10 cellular contexts compared by ENCODE assay signal in genomic region chr2:137467246-137467862, GRCh38.
A peak's percentile ranks its signal among the peaks of the same experiment; 100 is the strongest.
DNase-seq lines count a peak whose midpoint lies in the region; ATAC-seq and TF ChIP-seq lines count a peak whose summit lies in the region.
"Had no signal": no experiment of that assay in that cellular context is flagged by ENCODE, and none has a peak within 500 bp of the region (broad histone marks: within the 10 kb centered on the region; RNA-seq: fewer than 3 reads in every experiment).

No MANE protein-coding gene starts in this region.

- H3K9me3 ChIP-seq in PC-9 (ENCODE audit: insufficient read depth, low read depth) (no peaks in the 10 kb centered on the region), prostate gland (no peaks in the 10 kb centered on the region)
- no peaks in the 10 kb centered on the region for H3K9me3 ChIP-seq in CD8-positive, alpha-beta T cell (ENCODE audit: low read length)
- H3K9me3 ChIP-seq: BLaER1 had no signal

- H3K79me2 ChIP-seq in PC-9 (ENCODE audit: low read depth) = no peaks in the 10 kb centered on the region

- no peaks in the 10 kb centered on the region for H3F3A ChIP-seq in PC-9 (ENCODE audit: insufficient read depth, low read depth)

- peak; percentile 21 to 60 for DNase-seq in NCI-H526 (lab: John Stamatoyannopoulos, UW)
- no peak for DNase-seq in NCI-H526 treated with DMSO at 0.1 percent for 48 hours (lab: John Stamatoyannopoulos, UW)
- DNase-seq in HK-2 (ENCODE audit: unreplicated experiment) = peak; percentile 40
- DNase-seq in PC-9 = peak in 1 of 2 experiments; percentile 6
- peak; percentile 25 for DNase-seq in fibroblast of mammary gland (ENCODE audit: low read depth)
- peak; percentile 9 for DNase-seq in prostate gland (ENCODE audit: low spot score)
- no peak for DNase-seq in CD8-positive, alpha-beta T cell
- DNase-seq: activated naive CD8-positive, alpha-beta T cell treated with anti-CD3 and anti-CD28 coated beads, Interleukin-2, amount 10 ng/mL, durations not matched to agents 7 days and 5 days had no signal

- no peaks in the 10 kb centered on the region for H4K20me1 ChIP-seq in PC-9 (ENCODE audit: insufficient read depth)
- H4K20me1 ChIP-seq: BLaER1 had no signal

- H3K36me3 Mint-ChIP-seq in CD8-positive, alpha-beta T cell = no peaks in the 10 kb centered on the region
- H3K36me3 Mint-ChIP-seq: activated naive CD8-positive, alpha-beta T cell treated with anti-CD3 and anti-CD28 coated beads, Interleukin-2, amount 10 ng/mL, durations not matched to agents 7 days and 5 days had no signal

- no TSS peak for BruUV-seq in PC-9 (replicated peaks; lab: Mats Ljungman, UMichigan)

- no peaks in the 10 kb centered on the region for H3K9me3 Mint-ChIP-seq in CD8-positive, alpha-beta T cell
- H3K9me3 Mint-ChIP-seq: activated naive CD8-positive, alpha-beta T cell treated with anti-CD3 and anti-CD28 coated beads, Interleukin-2, amount 10 ng/mL, durations not matched to agents 7 days and 5 days had no signal

- H3K4me3 Mint-ChIP-seq in CD8-positive, alpha-beta T cell = no peak overlapping the region
- H3K4me3 Mint-ChIP-seq: activated naive CD8-positive, alpha-beta T cell treated with anti-CD3 and anti-CD28 coated beads, Interleukin-2, amount 10 ng/mL, durations not matched to agents 7 days and 5 days had no signal

- intact Hi-C loops in PC-9 (cut with micrococcal nuclease; ENCODE audit: unreplicated experiment) (loop anchor here (2.0 kb wide), 1 partner anchor 371 kb away; no protein-coding TSS in a partner anchor), prostate gland (cut with DNase I) (loop anchor here (10.0 kb wide), 2 partner anchors 197 to 367 kb away; no protein-coding TSS in a partner anchor)
- intact Hi-C loops in CD8-positive, alpha-beta T cell (cut with DNase I, micrococcal nuclease) = no loop called here

- H3K4me2 ChIP-seq in PC-9 = no peak overlapping the region
- H3K4me2 ChIP-seq: BLaER1 had no signal

- no peaks in the 10 kb centered on the region for H3K27me3 Mint-ChIP-seq in CD8-positive, alpha-beta T cell (ENCODE audit: low read depth)
- H3K27me3 Mint-ChIP-seq: activated naive CD8-positive, alpha-beta T cell treated with anti-CD3 and anti-CD28 coated beads, Interleukin-2, amount 10 ng/mL, durations not matched to agents 7 days and 5 days had no signal

- no peak overlapping the region for H3K4me3 ChIP-seq in PC-9
- H3K4me3 ChIP-seq in fibroblast of mammary gland (ENCODE audit: control insufficient read depth, low read depth, low read length) = no peak overlapping the region
- no peak overlapping the region for H3K4me3 ChIP-seq in prostate gland
- no peak overlapping the region for H3K4me3 ChIP-seq in CD8-positive, alpha-beta T cell (ENCODE audit: low read depth, low read length)
- H3K4me3 ChIP-seq: BLaER1 had no signal

- TF ChIP-seq CTCF in PC-9 (conservative IDR thresholded peaks at IDR 0.05) = peak; percentile 71
- TF ChIP-seq CTCF in fibroblast of mammary gland (conservative IDR thresholded peaks at IDR 0.05; ENCODE audit: control insufficient read depth, insufficient read depth, low read depth, low read length) = peak; percentile 60
- TF ChIP-seq CTCF in prostate gland (IDR thresholded peaks at IDR 0.05) = peak in 3 of 4 experiments; percentile 26 to 49 (median 46)
- TF ChIP-seq CTCF in CD8-positive, alpha-beta T cell (IDR thresholded peaks at IDR 0.05) = no peak

- 52% methylated on average over 3 of the region's 3 CpGs for WGBS in prostate gland

- H2AFZ ChIP-seq in PC-9 = no peak overlapping the region

- H3K36me3 ChIP-seq in PC-9 (ENCODE audit: low read depth) (no peaks in the 10 kb centered on the region), prostate gland (no peaks in the 10 kb centered on the region)
- no peaks in the 10 kb centered on the region for H3K36me3 ChIP-seq in CD8-positive, alpha-beta T cell (ENCODE audit: insufficient read depth, low read length)
- H3K36me3 ChIP-seq: BLaER1 had no signal

- ATAC-seq in GM21447 (IDR thresholded peaks at IDR 0.05; ENCODE audit: unreplicated experiment) = peak; percentile 87
- no peak for ATAC-seq in CD8-positive, alpha-beta T cell

- no peaks in the 10 kb centered on the region for H3K9me2 ChIP-seq in PC-9 (ENCODE audit: insufficient read depth)

- CTCF ChIA-PET in PC-9 (lab: Charles Lee) = no interaction called here
- CTCF ChIA-PET in CD8-positive, alpha-beta T cell (lab: Charles Lee) = no interaction called here

- H3K4me1 ChIP-seq in PC-9 (replicated peaks; ENCODE audit: insufficient read depth) (no peaks in the 10 kb centered on the region), prostate gland (replicated peaks) (no peaks in the 10 kb centered on the region)
- no peaks in the 10 kb centered on the region for H3K4me1 ChIP-seq in CD8-positive, alpha-beta T cell (ENCODE audit: insufficient read depth, low read length)
- H3K4me1 ChIP-seq: BLaER1 had no signal

- POLR2A ChIA-PET in PC-9 (lab: Charles Lee; ENCODE audit: unreplicated experiment) = no interaction called here
- POLR2A ChIA-PET in CD8-positive, alpha-beta T cell (lab: Charles Lee) = no interaction called here

- H3K27ac ChIP-seq in PC-9 (no peak overlapping the region), prostate gland (no peak overlapping the region)
- no peak overlapping the region for H3K27ac ChIP-seq in CD8-positive, alpha-beta T cell (ENCODE audit: low read depth, low read length)
- H3K27ac ChIP-seq: BLaER1 had no signal

- no peaks in the 10 kb centered on the region for H3K4me1 Mint-ChIP-seq in CD8-positive, alpha-beta T cell (ENCODE audit: low read depth)
- H3K4me1 Mint-ChIP-seq: activated naive CD8-positive, alpha-beta T cell treated with anti-CD3 and anti-CD28 coated beads, Interleukin-2, amount 10 ng/mL, durations not matched to agents 7 days and 5 days had no signal

- no peak for TF ChIP-seq POLR2A in prostate gland (IDR thresholded peaks at IDR 0.05)

- no peak overlapping the region for H3K27ac Mint-ChIP-seq in CD8-positive, alpha-beta T cell
- H3K27ac Mint-ChIP-seq: activated naive CD8-positive, alpha-beta T cell treated with anti-CD3 and anti-CD28 coated beads, Interleukin-2, amount 10 ng/mL, durations not matched to agents 7 days and 5 days had no signal

- H3K27me3 ChIP-seq in PC-9 (ENCODE audit: insufficient read depth, low read depth) (no peaks in the 10 kb centered on the region), prostate gland (replicated peaks; ENCODE audit: insufficient read depth) (no peaks in the 10 kb centered on the region)
- no peaks in the 10 kb centered on the region for H3K27me3 ChIP-seq in CD8-positive, alpha-beta T cell (ENCODE audit: insufficient read depth, low read length)
- H3K27me3 ChIP-seq: BLaER1 had no signal

Comparison
In these comparisons a context has a peak if more than half of its experiments do, and no peak if none do; other contexts are left out.
1. DNase-seq: peak in NCI-H526 (2 of 2), HK-2 (single experiment), fibroblast of mammary gland (single experiment) and prostate gland (single experiment); none in NCI-H526 treated with DMSO at 0.1 percent for 48 hours (single experiment) and CD8-positive, alpha-beta T cell (0 of 7).
2. intact Hi-C loops: an anchor here in PC-9 (2.0 kb wide) and prostate gland (10.0 kb wide); none called in CD8-positive, alpha-beta T cell.